8 cellular contexts compared by ENCODE assay signal in genomic region chr1:1291611-1292441, GRCh38. TPM values are rescaled to one million over a fixed set of nuclear protein-coding genes. Genes with fewer than 3 reads are reported as not detected.
DNase-seq lines count a peak whose midpoint lies in the region; ATAC-seq and TF ChIP-seq lines count a peak whose summit lies in the region.

No MANE protein-coding gene starts in this region.

- no peaks in the 10 kb centered on the region for H3K9me2 ChIP-seq in MM.1S (replicated peaks; ENCODE audit: insufficient read depth, low read length)

- no peak for TF ChIP-seq POLR2A in gastrocnemius medialis (IDR thresholded peaks at IDR 0.05)

- DNase-seq in GM03348 (ENCODE audit: low spot score) (peak; percentile 68), MM.1S (peak; percentile 73), SK-N-DZ (ENCODE audit: low spot score) (peak; percentile 71), left cardiac atrium (peak; percentile 77), gastrocnemius medialis (peak in 1 of 2 donors; percentile 54), NK-92 (lab: John Stamatoyannopoulos, UW; ENCODE audit: unreplicated experiment) (no peak)
- DNase-seq in activated naive CD4-positive, alpha-beta T cell treated with anti-CD3 and anti-CD28 coated beads, Interleukin-2, amount 50 U/mL, for 72 hours (ENCODE audit: low spot score in 2 of 2), result peak in 1 of 2 donors; percentile 70

- no peaks in the 10 kb centered on the region for H4K20me1 ChIP-seq in MM.1S (ENCODE audit: insufficient read depth, low read length)

- H3K79me2 ChIP-seq in MM.1S (ENCODE audit: low read length), result no peaks in the 10 kb centered on the region

- H2AFZ ChIP-seq in MM.1S (ENCODE audit: low read length), result no peak overlapping the region

- no peak overlapping the region for H3K4me3 ChIP-seq in MM.1S (ENCODE audit: low read length)
- no peak overlapping the region for H3K4me3 ChIP-seq in gastrocnemius medialis

- H3K27ac Mint-ChIP-seq in activated naive CD4-positive, alpha-beta T cell treated with anti-CD3 and anti-CD28 coated beads, Interleukin-2, amount 50 U/mL, for 72 hours, result no peak overlapping the region

- H3K9me3 ChIP-seq in MM.1S (replicated peaks; ENCODE audit: insufficient read depth, low read length), result no peaks in the 10 kb centered on the region
- H3K9me3 ChIP-seq in gastrocnemius medialis, result no peaks in the 10 kb centered on the region

- peak; percentile 75 to 82 for ATAC-seq in activated naive CD4-positive, alpha-beta T cell treated with anti-CD3 and anti-CD28 coated beads, Interleukin-2, amount 50 U/mL, for 72 hours
- ATAC-seq in left cardiac atrium, result peak; percentile 69 to 79
- peak; percentile 48 to 79 for ATAC-seq in gastrocnemius medialis
- ATAC-seq in HG03342 (IDR thresholded peaks at IDR 0.05; ENCODE audit: unreplicated experiment), result no peak

- no peaks in the 10 kb centered on the region for H3K36me3 ChIP-seq in MM.1S (replicated peaks; ENCODE audit: insufficient read depth, low read length)
- peaks cover 0 to 8% of the 10 kb centered on the region in 2 donors for H3K36me3 ChIP-seq in gastrocnemius medialis

- TF ChIP-seq CTCF in MM.1S (IDR thresholded peaks at IDR 0.05; ENCODE audit: low read length), result peak; percentile 74
- TF ChIP-seq CTCF in gastrocnemius medialis (IDR thresholded peaks at IDR 0.05 in 4 of 5, conservative IDR thresholded peaks at IDR 0.05 in 1 of 5), result peak; percentile 26 to 68 (median 63)

- H3K9me3 Mint-ChIP-seq in activated naive CD4-positive, alpha-beta T cell treated with anti-CD3 and anti-CD28 coated beads, Interleukin-2, amount 50 U/mL, for 72 hours, result no peaks in the 10 kb centered on the region

- H3K9ac ChIP-seq in MM.1S (ENCODE audit: low read length), result no peak overlapping the region

- no peaks in the 10 kb centered on the region for H3K4me1 ChIP-seq in MM.1S (ENCODE audit: low read length)
- H3K4me1 ChIP-seq in gastrocnemius medialis, result no peaks in the 10 kb centered on the region

- no peaks in the 10 kb centered on the region for H3F3A ChIP-seq in MM.1S (ENCODE audit: insufficient read depth, low read length)

- H3K27me3 ChIP-seq in MM.1S (replicated peaks; ENCODE audit: insufficient read depth, low read length) (peaks cover 5% of the 10 kb centered on the region), gastrocnemius medialis (peaks cover 3 to 11% (median 8%) of the 10 kb centered on the region in 3 donors)

- in situ Hi-C loops in gastrocnemius medialis (cut with MboI; ENCODE audit: low sequenced_read_pairs in 4 of 4), result no loop called here

- intact Hi-C loops in left cardiac atrium (cut with DNase I), result loop anchor here in 1 of 2 donors (2.0 kb wide), 1 partner anchor 169 kb away; no protein-coding TSS in a partner anchor
- intact Hi-C loops in gastrocnemius medialis (cut with DNase I; ENCODE audit: low total_unique reads), result loop anchor here (2.0 to 5.0 kb wide), 2 partner anchors 169 to 260 kb away; no protein-coding TSS in a partner anchor

- no peaks in the 10 kb centered on the region for H3K36me3 Mint-ChIP-seq in activated naive CD4-positive, alpha-beta T cell treated with anti-CD3 and anti-CD28 coated beads, Interleukin-2, amount 50 U/mL, for 72 hours

- H3K27ac ChIP-seq in MM.1S (ENCODE audit: low read length) (no peak overlapping the region), gastrocnemius medialis (no peak overlapping the region)

- no peak overlapping the region for H3K4me2 ChIP-seq in MM.1S (ENCODE audit: low read depth, low read length)

RNA-seq across cellular contexts. Expression of gene SCNN1D, which starts 11.6 kb away (rescaled TPM):
- polyA plus RNA-seq in SK-N-DZ (2014; cell fraction: cytosol; rRNA removed), result 1.0 and 3.2 TPM in 2 replicates
- 16.0 and 17.2 TPM in 2 replicates for polyA plus RNA-seq in SK-N-DZ (2014; cell fraction: nucleus; rRNA removed)
- 10 to 100 TPM in 1 of 2 donors, 1 to 10 TPM in 1; 3.2 to 11.7 TPM for total RNA-seq in activated naive CD4-positive, alpha-beta T cell treated with anti-CD3 and anti-CD28 coated beads, Interleukin-2, amount 50 U/mL, for 72 hours
- 1 to 10 TPM; 3.5 to 4.1 TPM for total RNA-seq in left cardiac atrium
- total RNA-seq in gastrocnemius medialis, result under 1 TPM in 3 of 4 donors, not detected in 1; 0.19 to 0.91 (median 0.66) TPM

RNA-seq across cellular contexts. Expression of gene ACAP3, which starts 15.9 kb away (rescaled TPM):
- 30.5 and 31.1 TPM in 2 replicates for polyA plus RNA-seq in SK-N-DZ (2014; cell fraction: cytosol; rRNA removed)
- 600 and 662 TPM in 2 replicates for polyA plus RNA-seq in SK-N-DZ (2014; cell fraction: nucleus; rRNA removed)
- 10 to 100 TPM; 38.3 to 52.4 TPM for total RNA-seq in activated naive CD4-positive, alpha-beta T cell treated with anti-CD3 and anti-CD28 coated beads, Interleukin-2, amount 50 U/mL, for 72 hours
- total RNA-seq in left cardiac atrium (10 to 100 TPM; 36.2 to 46.7 TPM), gastrocnemius medialis (10 to 100 TPM; 18.4 to 31.9 (median 25.8) TPM)

RNA-seq across cellular contexts. Expression of gene PUSL1, which starts 16.6 kb away (rescaled TPM):
- polyA plus RNA-seq in SK-N-DZ (2014; cell fraction: cytosol; rRNA removed), result 26.7 and 45.0 TPM in 2 replicates
- 39.6 and 44.2 TPM in 2 replicates for polyA plus RNA-seq in SK-N-DZ (2014; cell fraction: nucleus; rRNA removed)
- 10 to 100 TPM; 15.1 to 39.5 TPM for total RNA-seq in activated naive CD4-positive, alpha-beta T cell treated with anti-CD3 and anti-CD28 coated beads, Interleukin-2, amount 50 U/mL, for 72 hours
- total RNA-seq in left cardiac atrium (10 to 100 TPM; 11.4 to 12.2 TPM), gastrocnemius medialis (10 to 100 TPM in 2 of 4 donors, 1 to 10 TPM in 2; 6.2 to 13.1 (median 9.5) TPM)

RNA-seq across cellular contexts. Expression of gene UBE2J2, which starts 18.2 kb away (rescaled TPM):
- polyA plus RNA-seq in SK-N-DZ (2014; cell fraction: cytosol; rRNA removed), result 56.2 and 66.6 TPM in 2 replicates
- polyA plus RNA-seq in SK-N-DZ (2014; cell fraction: nucleus; rRNA removed), result 44.0 and 59.8 TPM in 2 replicates
- 10 to 100 TPM; 59.4 to 80.5 TPM for total RNA-seq in activated naive CD4-positive, alpha-beta T cell treated with anti-CD3 and anti-CD28 coated beads, Interleukin-2, amount 50 U/mL, for 72 hours
- total RNA-seq in left cardiac atrium (10 to 100 TPM; 35.9 to 41.5 TPM), gastrocnemius medialis (10 to 100 TPM; 31.3 to 42.3 (median 38.3) TPM)

RNA-seq across cellular contexts. Expression of gene INTS11, which starts 32.6 kb away (rescaled TPM):
- 73.2 and 97.2 TPM in 2 replicates for polyA plus RNA-seq in SK-N-DZ (2014; cell fraction: cytosol; rRNA removed)
- 426 and 497 TPM in 2 replicates for polyA plus RNA-seq in SK-N-DZ (2014; cell fraction: nucleus; rRNA removed)
- 100 to 1,000 TPM; 119 to 142 TPM for total RNA-seq in activated naive CD4-positive, alpha-beta T cell treated with anti-CD3 and anti-CD28 coated beads, Interleukin-2, amount 50 U/mL, for 72 hours
- 10 to 100 TPM; 48.5 to 60.0 TPM for total RNA-seq in left cardiac atrium
- total RNA-seq in gastrocnemius medialis, result 10 to 100 TPM; 74.0 to 94.4 (median 84.7) TPM
